Comparison of ENCODE assay signal across 2 cellular contexts in genomic region chr7:143264196-143264568, GRCh38.
DNase-seq lines count a peak whose midpoint lies in the region.
"Not testable (repeated sequence)": the region's sequence is repeated elsewhere in the genome, so short reads cannot be mapped to it uniquely, and the experiment has no call there.

No MANE protein-coding gene starts in this region.

- peak overlapping the region; percentile 96 for H3K4me3 ChIP-seq in ACC112 (ENCODE audit: low read depth, low read length)
- H3K4me3 ChIP-seq in effector memory CD4-positive, alpha-beta T cell (ENCODE audit: insufficient read depth, low read depth, low read length, poor library complexity, severe bottlenecking), result peak overlapping the region; percentile 91

- peaks cover 14% of the 10 kb centered on the region for H3K79me2 ChIP-seq in ACC112 (ENCODE audit: control insufficient read depth, insufficient read depth, low read length, unreplicated experiment)

- H3K36me3 ChIP-seq in ACC112 (ENCODE audit: insufficient read depth, low read length), result not testable (repeated sequence)
- H3K36me3 ChIP-seq in effector memory CD4-positive, alpha-beta T cell (ENCODE audit: control insufficient read depth, insufficient read depth, low read length), result peaks cover 31% of the 10 kb centered on the region

- H3K9me3 ChIP-seq in effector memory CD4-positive, alpha-beta T cell (ENCODE audit: control insufficient read depth, low read length), result not testable (repeated sequence)

- peaks cover 12% of the 10 kb centered on the region for H3K4me1 ChIP-seq in ACC112 (ENCODE audit: control insufficient read depth, insufficient read depth, low read length, unreplicated experiment)
- peaks cover 36% of the 10 kb centered on the region for H3K4me1 ChIP-seq in effector memory CD4-positive, alpha-beta T cell (ENCODE audit: control insufficient read depth, insufficient read depth, low read length, poor library complexity, severe bottlenecking)

- DNase-seq in effector memory CD4-positive, alpha-beta T cell, result not testable (repeated sequence)

- peak overlapping the region; percentile 99 for H2AFZ ChIP-seq in ACC112 (ENCODE audit: low read length, unreplicated experiment)

- H3K27ac ChIP-seq in ACC112 (ENCODE audit: low read depth, low read length), result not testable (repeated sequence)
- peak overlapping the region; percentile 89 for H3K27ac ChIP-seq in effector memory CD4-positive, alpha-beta T cell (ENCODE audit: insufficient read depth, low read length, poor library complexity, severe bottlenecking)

- not testable (repeated sequence) for H3K27me3 ChIP-seq in ACC112 (ENCODE audit: insufficient read depth, low read length); effector memory CD4-positive, alpha-beta T cell (replicated peaks; ENCODE audit: control insufficient read depth, insufficient read depth, low read length, poor library complexity, severe bottlenecking)
